Comparison of ENCODE assay signal across 1 cellular context in genomic region chr13:47555235-47555634, GRCh38.
TF ChIP-seq lines count a peak whose summit lies in the region.

No MANE protein-coding gene starts in this region.

TF ChIP-seq in SK-N-SH treated with all-trans-retinoic acid at 6 μM for 48 hours, 23 proteins besides CTCF, POLR2A, EP300 and RAD21 (continued from another document):
- TF ChIP-seq, protein P1, sequence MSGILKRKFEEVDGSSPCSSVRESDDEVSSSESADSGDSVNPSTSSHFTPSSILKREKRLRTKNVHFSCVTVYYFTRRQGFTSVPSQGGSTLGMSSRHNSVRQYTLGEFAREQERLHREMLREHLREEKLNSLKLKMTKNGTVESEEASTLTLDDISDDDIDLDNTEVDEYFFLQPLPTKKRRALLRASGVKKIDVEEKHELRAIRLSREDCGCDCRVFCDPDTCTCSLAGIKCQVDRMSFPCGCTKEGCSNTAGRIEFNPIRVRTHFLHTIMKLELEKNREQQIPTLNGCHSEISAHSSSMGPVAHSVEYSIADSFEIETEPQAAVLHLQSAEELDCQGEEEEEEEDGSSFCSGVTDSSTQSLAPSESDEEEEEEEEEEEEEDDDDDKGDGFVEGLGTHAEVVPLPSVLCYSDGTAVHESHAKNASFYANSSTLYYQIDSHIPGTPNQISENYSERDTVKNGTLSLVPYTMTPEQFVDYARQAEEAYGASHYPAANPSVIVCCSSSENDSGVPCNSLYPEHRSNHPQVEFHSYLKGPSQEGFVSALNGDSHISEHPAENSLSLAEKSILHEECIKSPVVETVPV (CRISPR knock-in tag; IDR thresholded peaks at IDR 0.05): no peak
